In genomic region chr12:623172-623864, GRCh38 we compare ENCODE assay signal across 14 cellular contexts. TPM values are rescaled to one million over a fixed set of nuclear protein-coding genes. Genes with fewer than 3 reads are reported as not detected.
DNase-seq lines count a peak whose midpoint lies in the region; ATAC-seq and TF ChIP-seq lines count a peak whose summit lies in the region.
"Had no signal": no experiment of that assay in that cellular context is flagged by ENCODE, and none has a peak within 500 bp of the region (broad histone marks: within the 10 kb centered on the region; RNA-seq: fewer than 3 reads in every experiment).

No MANE protein-coding gene starts in this region.

- no peak overlapping the region for H3K4me3 Mint-ChIP-seq in activated T-helper 2 cell treated with anti-CD3 and anti-CD28 coated beads, Interferon-gamma antibody, Interleukin-2, Interleukin-4, amounts not matched to agents 10 μg/mL and 5 μg/mL and 100 μg/mL, durations not matched to agents 14 hours and 24 hours and 36 hours (ENCODE audit: low read depth)
- H3K4me3 Mint-ChIP-seq: HFFc6 had no signal

- ATAC-seq in Right ventricle myocardium inferior, result peak; percentile 73
- no peak for ATAC-seq in HG02852 (IDR thresholded peaks at IDR 0.05; ENCODE audit: unreplicated experiment)

- H3K4me3 ChIP-seq in suprapubic skin, result no peak overlapping the region
- H3K4me3 ChIP-seq: pancreas had no signal

- no peaks in the 10 kb centered on the region for H3K9me3 Mint-ChIP-seq in activated T-helper 2 cell treated with anti-CD3 and anti-CD28 coated beads, Interferon-gamma antibody, Interleukin-2, Interleukin-4, amounts not matched to agents 10 μg/mL and 5 μg/mL and 100 μg/mL, durations not matched to agents 14 hours and 24 hours and 36 hours
- H3K9me3 Mint-ChIP-seq: HFFc6 had no signal

- H3K27me3 ChIP-seq in suprapubic skin, result no peaks in the 10 kb centered on the region
- H3K27me3 ChIP-seq: BE2C, pancreas had no signal

- no peak for DNase-seq in Right ventricle myocardium inferior (ENCODE audit: missing footprints)
- DNase-seq in cardiac septum (ENCODE audit: low spot score), result no peak
- no peak for DNase-seq in activated T-helper 2 cell treated with anti-CD3 and anti-CD28 coated beads, Interferon-gamma antibody, Interleukin-2, Interleukin-4, amounts not matched to agents 10 μg/mL and 5 μg/mL and 100 μg/mL, durations not matched to agents 14 hours and 24 hours and 36 hours (ENCODE audit: low spot score)
- DNase-seq in iPS-NIHi11 (ENCODE audit: low spot score), result peak; percentile 29
- DNase-seq in suprapubic skin (ENCODE audit: low spot score in 2 of 2), result no peak
- DNase-seq in globus pallidus (ENCODE audit: low spot score), result no peak
- no peak for DNase-seq in DMS79 treated with DMSO at 0.1 percent for 48 hours (lab: John Stamatoyannopoulos, UW)
- DNase-seq: BE2C; HFFc6; NCI-H1694 treated with DMSO at 0.1 percent for 48 hours; NCI-H82; pancreas; stimulated activated CD4-positive, alpha-beta T cell treated with anti-CD3 and anti-CD28 coated beads, Interleukin-1b, Interleukin-23, amount 100 ng/mL, for 48 hours had no signal

- H3K36me3 Mint-ChIP-seq in activated T-helper 2 cell treated with anti-CD3 and anti-CD28 coated beads, Interferon-gamma antibody, Interleukin-2, Interleukin-4, amounts not matched to agents 10 μg/mL and 5 μg/mL and 100 μg/mL, durations not matched to agents 14 hours and 24 hours and 36 hours (ENCODE audit: low read depth), result no peaks in the 10 kb centered on the region

- H3K27ac ChIP-seq in suprapubic skin, result peak overlapping the region; percentile 40
- H3K27ac ChIP-seq: pancreas had no signal

- peaks cover 33% of the 10 kb centered on the region for H3K4me1 ChIP-seq in suprapubic skin
- H3K4me1 ChIP-seq: BE2C, pancreas had no signal

- no peaks in the 10 kb centered on the region for H3K36me3 ChIP-seq in suprapubic skin
- H3K36me3 ChIP-seq: BE2C, pancreas had no signal

- 65% methylated on average over 6 of the region's 6 CpGs for WGBS in suprapubic skin

- TF ChIP-seq POLR2A in suprapubic skin (IDR thresholded peaks at IDR 0.05), result no peak

- intact Hi-C loops in Right ventricle myocardium inferior (cut with DNase I) (loop anchor here (2.0 kb wide), 1 partner anchor 33 kb away; no protein-coding TSS in a partner anchor), cardiac septum (cut with DNase I) (no loop called here)
- intact Hi-C loops in activated T-helper 2 cell treated with anti-CD3 and anti-CD28 coated beads, Interferon-gamma antibody, Interleukin-2, Interleukin-4, amounts not matched to agents 10 μg/mL and 5 μg/mL and 100 μg/mL, durations not matched to agents 14 hours and 24 hours and 36 hours (cut with micrococcal nuclease), result no loop called here

- no peaks in the 10 kb centered on the region for H3K27me3 Mint-ChIP-seq in activated T-helper 2 cell treated with anti-CD3 and anti-CD28 coated beads, Interferon-gamma antibody, Interleukin-2, Interleukin-4, amounts not matched to agents 10 μg/mL and 5 μg/mL and 100 μg/mL, durations not matched to agents 14 hours and 24 hours and 36 hours (ENCODE audit: low read depth)

- no peak for TF ChIP-seq CTCF in suprapubic skin (IDR thresholded peaks at IDR 0.05)

- peak overlapping the region; percentile 94 for H3K27ac Mint-ChIP-seq in activated T-helper 2 cell treated with anti-CD3 and anti-CD28 coated beads, Interferon-gamma antibody, Interleukin-2, Interleukin-4, amounts not matched to agents 10 μg/mL and 5 μg/mL and 100 μg/mL, durations not matched to agents 14 hours and 24 hours and 36 hours
- H3K27ac Mint-ChIP-seq: HFFc6 had no signal

- H3K4me1 Mint-ChIP-seq in activated T-helper 2 cell treated with anti-CD3 and anti-CD28 coated beads, Interferon-gamma antibody, Interleukin-2, Interleukin-4, amounts not matched to agents 10 μg/mL and 5 μg/mL and 100 μg/mL, durations not matched to agents 14 hours and 24 hours and 36 hours (ENCODE audit: low read depth), result peaks cover 36% of the 10 kb centered on the region

- H3K9me3 ChIP-seq in suprapubic skin, result no peaks in the 10 kb centered on the region
- H3K9me3 ChIP-seq: BE2C, pancreas had no signal

- no peak for TF ChIP-seq EP300 in suprapubic skin (IDR thresholded peaks at IDR 0.05)

RNA-seq across cellular contexts. Expression of gene NINJ2, which starts 39.9 kb away (rescaled TPM):
- total RNA-seq in Right ventricle myocardium inferior, result 8.6 TPM
- total RNA-seq in cardiac septum, result 3.9 TPM
- 3.1 and 4.6 TPM in 2 replicates for total RNA-seq in activated T-helper 2 cell treated with anti-CD3 and anti-CD28 coated beads, Interferon-gamma antibody, Interleukin-2, Interleukin-4, amounts not matched to agents 10 μg/mL and 5 μg/mL and 100 μg/mL, durations not matched to agents 14 hours and 24 hours and 36 hours
- total RNA-seq in suprapubic skin, result 10 to 100 TPM in 2 of 4 donors, 1 to 10 TPM in 2; 7.6 to 20.9 (median 12.6) TPM
- total RNA-seq: HFFc6 had no signal
